ENCODE assay signal across 1 cellular context in genomic region chr16:50329446-50330189, GRCh38.
TF ChIP-seq lines count a peak whose summit lies in the region.

No MANE protein-coding gene starts in this region.

TF ChIP-seq in GM12878, 131 proteins besides CTCF, POLR2A, EP300 and RAD21:
- TF ChIP-seq ZBTB11 (CRISPR knock-in tag; IDR thresholded peaks at IDR 0.05) (no peak), NBN (IDR thresholded peaks at IDR 0.05) (no peak), BCL3 (IDR thresholded peaks at IDR 0.05; ENCODE audit: borderline replicate concordance, insufficient read depth, low read depth, low read length, poor library complexity, severe bottlenecking) (no peak), KAT2A (conservative IDR thresholded peaks at IDR 0.05; ENCODE audit: control insufficient read depth, low read depth, low read length) (no peak), NR2C1 (IDR thresholded peaks at IDR 0.05) (no peak), NKRF (conservative IDR thresholded peaks at IDR 0.05) (no peak), RELB (IDR thresholded peaks at IDR 0.05; ENCODE audit: low read depth) (no peak), SP1 (IDR thresholded peaks at IDR 0.05; ENCODE audit: low read depth, low read length) (no peak), CREM (IDR thresholded peaks at IDR 0.05; ENCODE audit: low read depth) (no peak), BHLHE40 (IDR thresholded peaks at IDR 0.05; ENCODE audit: borderline replicate concordance in 1 of 2, low read depth in 2 of 2, low read length in 1 of 2) (no peak), LARP7 (IDR thresholded peaks at IDR 0.05) (no peak), MYC (IDR thresholded peaks at IDR 0.05; ENCODE audit: insufficient read depth, insufficient read length, insufficient replicate concordance, low read length, severe bottlenecking) (no peak), DPF2 (IDR thresholded peaks at IDR 0.05) (no peak), ZNF207 (IDR thresholded peaks at IDR 0.05; ENCODE audit: borderline replicate concordance) (no peak), EED (IDR thresholded peaks at IDR 0.05; ENCODE audit: low read depth) (no peak), PML (IDR thresholded peaks at IDR 0.05; ENCODE audit: low read length) (no peak), SUPT20H (IDR thresholded peaks at IDR 0.05; ENCODE audit: borderline replicate concordance, control insufficient read depth, low read depth, low read length) (no peak), ZNF217 (IDR thresholded peaks at IDR 0.05) (no peak), NR2C2 (IDR thresholded peaks at IDR 0.05; ENCODE audit: borderline replicate concordance, control insufficient read depth, insufficient read length, low read depth) (no peak), HCFC1 (IDR thresholded peaks at IDR 0.05; ENCODE audit: low read length) (no peak)
